Comparison of ENCODE assay signal across 22 cellular contexts in the genomic region with DNA sequence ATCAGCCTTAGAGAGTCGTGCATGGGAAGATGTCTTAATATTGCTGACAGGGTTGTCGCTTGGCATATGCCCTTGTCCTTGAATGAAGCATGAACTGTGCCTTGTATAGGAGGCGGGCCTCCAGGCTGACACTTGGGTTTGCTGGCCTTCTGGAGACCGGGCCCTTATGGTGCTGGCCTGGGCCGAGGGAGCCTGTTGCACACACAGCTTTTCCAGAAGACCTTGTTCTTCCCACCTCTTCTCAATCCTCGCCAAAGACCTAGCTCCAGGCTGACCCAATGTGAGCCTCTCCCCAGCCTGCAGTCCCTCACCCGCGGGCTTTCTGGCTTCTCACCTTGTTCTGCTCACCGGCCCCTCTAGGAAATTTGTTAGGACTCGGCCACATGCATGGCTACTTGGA.
"Had no signal": no experiment of that assay in that cellular context is flagged by ENCODE, and none has a peak within 500 bp of the region (broad histone marks: within the 10 kb centered on the region; RNA-seq: fewer than 3 reads in every experiment).

No MANE protein-coding gene starts in this region.

- ATAC-seq: HepG2, Panc1, PC-3, SK-N-SH treated with all-trans-retinoic acid at 6 μM for 48 hours had no signal

- H3K36me3 ChIP-seq: MG63 had no signal

- H3K4me3 ChIP-seq: MG63 had no signal

- H3K27ac ChIP-seq: RWPE1 had no signal

- H3K9me3 ChIP-seq: MG63 had no signal

- DNase-seq: IMR-90, Karpas-422, KG1, MG63, NCI-H1092, NCI-H1105 treated with DMSO at 0.1 percent for 48 hours, NCI-H1417 treated with DMSO at 0.1 percent for 48 hours, NCI-H146, NCI-H1694 treated with DMSO at 0.1 percent for 48 hours, NCI-H1930, NCI-H2081, NCI-H2107, NCI-H2227 treated with DMSO at 0.1 percent for 48 hours, NCI-H524, NCI-H526 treated with DMSO at 0.1 percent for 48 hours, NCI-H774, PC-3, SHP77 had no signal

- H3K27me3 ChIP-seq: MG63 had no signal
